In genomic region chr15:64837502-64837901, GRCh38 we compare ENCODE assay signal across 11 cellular contexts. TPM values are rescaled to one million over a fixed set of nuclear protein-coding genes. Genes with fewer than 3 reads are reported as not detected.
DNase-seq lines count a peak whose midpoint lies in the region; ATAC-seq, FAIRE-seq and TF ChIP-seq lines count a peak whose summit lies in the region.
"Had no signal": no experiment of that assay in that cellular context is flagged by ENCODE, and none has a peak within 500 bp of the region (broad histone marks: within the 10 kb centered on the region; RNA-seq: fewer than 3 reads in every experiment).

No MANE protein-coding gene starts in this region.

- ATAC-seq in GM18520 (IDR thresholded peaks at IDR 0.05; ENCODE audit: unreplicated experiment), result no peak

- intact Hi-C loops in activated T-helper 2 cell treated with anti-CD3 and anti-CD28 coated beads, Interferon-gamma antibody, Interleukin-2, Interleukin-4, amounts not matched to agents 10 μg/mL and 5 μg/mL and 100 μg/mL, durations not matched to agents 14 hours and 24 hours and 36 hours (cut with micrococcal nuclease), result no loop called here
- intact Hi-C loops in thyroid gland (cut with DNase I), result no loop called here

- no peak overlapping the region for H3K4me3 Mint-ChIP-seq in activated T-helper 2 cell treated with anti-CD3 and anti-CD28 coated beads, Interferon-gamma antibody, Interleukin-2, Interleukin-4, amounts not matched to agents 10 μg/mL and 5 μg/mL and 100 μg/mL, durations not matched to agents 14 hours and 24 hours and 36 hours (ENCODE audit: low read depth)

- no peaks in the 10 kb centered on the region for H3K36me3 ChIP-seq in thyroid gland

- WGBS in thyroid gland, 2 donors, result 83 to 89% methylated on average over 1 of the region's 1 CpG

- no peak for TF ChIP-seq CTCF in thyroid gland (IDR thresholded peaks at IDR 0.05)

- H3K9me3 ChIP-seq in thyroid gland, result no peaks in the 10 kb centered on the region

- H3K27me3 ChIP-seq in thyroid gland, result no peaks in the 10 kb centered on the region

- peak; percentile 46 for DNase-seq in activated gamma-delta T cell treated with Interleukin-2 at 50 U/mL for 16 hours
- DNase-seq in activated gamma-delta T cell (lab: John Stamatoyannopoulos, UW), result no peak
- DNase-seq in NOMO-1 treated with dmso at 0.1 percent for 144 hours (lab: John Stamatoyannopoulos, UW; ENCODE audit: unreplicated experiment), result peak; percentile 72
- DNase-seq in activated T-helper 2 cell treated with anti-CD3 and anti-CD28 coated beads, Interferon-gamma antibody, Interleukin-2, Interleukin-4, amounts not matched to agents 10 μg/mL and 5 μg/mL and 100 μg/mL, durations not matched to agents 14 hours and 24 hours and 36 hours (ENCODE audit: low spot score), result no peak
- peak; percentile 43 for DNase-seq in stimulated activated CD8-positive, alpha-beta memory T cell treated with anti-CD3 and anti-CD28 coated beads, Interleukin-4, amount 100 ng/mL, for 48 hours
- DNase-seq in thyroid gland, result no peak
- no peak for DNase-seq in RCC 7860 (ENCODE audit: low spot score)
- DNase-seq: EL, foreskin fibroblast had no signal

- H3K27ac ChIP-seq in thyroid gland, result no peak overlapping the region

- no peak for FAIRE-seq in RCC 7860 (lab: Jason Lieb, UNC)
- FAIRE-seq: islet of Langerhans had no signal

- peaks cover 35% of the 10 kb centered on the region for H3K4me1 Mint-ChIP-seq in activated T-helper 2 cell treated with anti-CD3 and anti-CD28 coated beads, Interferon-gamma antibody, Interleukin-2, Interleukin-4, amounts not matched to agents 10 μg/mL and 5 μg/mL and 100 μg/mL, durations not matched to agents 14 hours and 24 hours and 36 hours (ENCODE audit: low read depth)

- H3K27me3 Mint-ChIP-seq in activated T-helper 2 cell treated with anti-CD3 and anti-CD28 coated beads, Interferon-gamma antibody, Interleukin-2, Interleukin-4, amounts not matched to agents 10 μg/mL and 5 μg/mL and 100 μg/mL, durations not matched to agents 14 hours and 24 hours and 36 hours (ENCODE audit: low read depth), result no peaks in the 10 kb centered on the region

- H3K36me3 Mint-ChIP-seq in activated T-helper 2 cell treated with anti-CD3 and anti-CD28 coated beads, Interferon-gamma antibody, Interleukin-2, Interleukin-4, amounts not matched to agents 10 μg/mL and 5 μg/mL and 100 μg/mL, durations not matched to agents 14 hours and 24 hours and 36 hours (ENCODE audit: low read depth), result no peaks in the 10 kb centered on the region

- H3K9me3 Mint-ChIP-seq in activated T-helper 2 cell treated with anti-CD3 and anti-CD28 coated beads, Interferon-gamma antibody, Interleukin-2, Interleukin-4, amounts not matched to agents 10 μg/mL and 5 μg/mL and 100 μg/mL, durations not matched to agents 14 hours and 24 hours and 36 hours, result peaks cover 3% of the 10 kb centered on the region

- no peak for TF ChIP-seq POLR2A in thyroid gland (IDR thresholded peaks at IDR 0.05)

- peaks cover 5 to 7% of the 10 kb centered on the region in 2 donors for H3K4me1 ChIP-seq in thyroid gland

- H3K27ac Mint-ChIP-seq in activated T-helper 2 cell treated with anti-CD3 and anti-CD28 coated beads, Interferon-gamma antibody, Interleukin-2, Interleukin-4, amounts not matched to agents 10 μg/mL and 5 μg/mL and 100 μg/mL, durations not matched to agents 14 hours and 24 hours and 36 hours, result peak overlapping the region; percentile 57

- H3K4me3 ChIP-seq in thyroid gland (replicated peaks in 1 of 3), result no peak overlapping the region

RNA-seq across cellular contexts. Expression of gene PLEKHO2, which starts 4.2 kb away (rescaled TPM):
- total RNA-seq in activated T-helper 2 cell treated with anti-CD3 and anti-CD28 coated beads, Interferon-gamma antibody, Interleukin-2, Interleukin-4, amounts not matched to agents 10 μg/mL and 5 μg/mL and 100 μg/mL, durations not matched to agents 14 hours and 24 hours and 36 hours, result 15.3 and 17.0 TPM in 2 replicates
- 10 to 100 TPM; 31.3 to 53.6 (median 46.1) TPM for total RNA-seq in thyroid gland

RNA-seq across cellular contexts. Expression of gene PIF1, which starts 12.1 kb away (rescaled TPM):
- 28.1 and 29.2 TPM in 2 replicates for total RNA-seq in activated T-helper 2 cell treated with anti-CD3 and anti-CD28 coated beads, Interferon-gamma antibody, Interleukin-2, Interleukin-4, amounts not matched to agents 10 μg/mL and 5 μg/mL and 100 μg/mL, durations not matched to agents 14 hours and 24 hours and 36 hours
- total RNA-seq in thyroid gland, result 1 to 10 TPM in 1 of 4 donors, under 1 TPM in 2, not detected in 1; 0.33 to 1.1 (median 0.54) TPM

Comparison
In these comparisons a context has a peak if more than half of its experiments do, and no peak if none do; other contexts are left out.
1. DNase-seq: peak in activated gamma-delta T cell treated with Interleukin-2 at 50 U/mL for 16 hours (single experiment), NOMO-1 treated with dmso at 0.1 percent for 144 hours (single experiment) and stimulated activated CD8-positive, alpha-beta memory T cell treated with anti-CD3 and anti-CD28 coated beads, Interleukin-4, amount 100 ng/mL, for 48 hours (single experiment); none in activated gamma-delta T cell (single experiment), activated T-helper 2 cell treated with anti-CD3 and anti-CD28 coated beads, Interferon-gamma antibody, Interleukin-2, Interleukin-4, amounts not matched to agents 10 μg/mL and 5 μg/mL and 100 μg/mL, durations not matched to agents 14 hours and 24 hours and 36 hours (single experiment), thyroid gland (0 of 2) and RCC 7860 (single experiment).
2. RNA of gene PIF1, which starts 12.1 kb away (total RNA-seq): 28.1 to 29.2 TPM in activated T-helper 2 cell treated with anti-CD3 and anti-CD28 coated beads, Interferon-gamma antibody, Interleukin-2, Interleukin-4, amounts not matched to agents 10 μg/mL and 5 μg/mL and 100 μg/mL, durations not matched to agents 14 hours and 24 hours and 36 hours; 0.33 to 1.1 TPM in thyroid gland; every median in the first group is over 10 times any median in the second.